25 cellular contexts compared by ENCODE assay signal in genomic region chr18:13338318-13338717, GRCh38.
"Had no signal": no experiment of that assay in that cellular context is flagged by ENCODE, and none has a peak within 500 bp of the region (broad histone marks: within the 10 kb centered on the region; RNA-seq: fewer than 3 reads in every experiment).

No MANE protein-coding gene starts in this region.

- H3K4me1 ChIP-seq: SJSA1 had no signal

- H3K4me3 Mint-ChIP-seq: activated CD4-positive, alpha-beta memory T cell treated with anti-CD3 and anti-CD28 coated beads for 36 hours; activated CD4-positive, alpha-beta T cell treated with anti-CD3 and anti-CD28 coated beads, Interleukin-2, amount 10 ng/mL, durations not matched to agents 7 days and 5 days; activated naive CD4-positive, alpha-beta T cell treated with anti-CD3 and anti-CD28 coated beads, Interleukin-2, amount 10 ng/mL, durations not matched to agents 7 days and 5 days; activated naive CD8-positive, alpha-beta T cell treated with anti-CD3 and anti-CD28 coated beads for 36 hours; activated T-cell treated with anti-CD3 and anti-CD28 coated beads, Interleukin-2, amount 50 U/mL, for 4 hours; T-helper 1 cell treated with Interleukin-12 subunit alpha and Interleukin-12 subunit beta and Interleukin-4 antibody, amounts not matched to agents 30 μg/mL and 1 μg/mL, for 36 hours had no signal

- ATAC-seq: activated T-cell treated with anti-CD3 and anti-CD28 coated beads, Interleukin-2, amount 50 U/mL, for 4 hours; PC-3; SK-N-SH treated with all-trans-retinoic acid at 6 μM for 48 hours had no signal

- H3K4me3 ChIP-seq: cardiac muscle cell, MG63, SJSA1 had no signal

- H3K27me3 Mint-ChIP-seq: activated CD4-positive, alpha-beta memory T cell treated with anti-CD3 and anti-CD28 coated beads for 36 hours; activated CD4-positive, alpha-beta T cell treated with anti-CD3 and anti-CD28 coated beads, Interleukin-2, amount 10 ng/mL, durations not matched to agents 7 days and 5 days; activated naive CD8-positive, alpha-beta T cell treated with anti-CD3 and anti-CD28 coated beads for 36 hours had no signal

- H3K36me3 ChIP-seq: brain microvascular endothelial cell, cardiac muscle cell, MG63, SJSA1 had no signal

- DNase-seq: activated CD4-positive, alpha-beta memory T cell treated with anti-CD3 and anti-CD28 coated beads for 36 hours; activated CD4-positive, alpha-beta T cell treated with anti-CD3 and anti-CD28 coated beads, Interleukin-2, amount 10 ng/mL, durations not matched to agents 7 days and 5 days; activated CD4-positive, CD25-positive, alpha-beta regulatory T cell; activated CD8-positive, alpha-beta memory T cell treated with anti-CD3 and anti-CD28 coated beads for 24 hours; activated gamma-delta T cell; activated naive CD4-positive, alpha-beta T cell treated with anti-CD3 and anti-CD28 coated beads, Interleukin-2, amount 10 ng/mL, durations not matched to agents 7 days and 5 days; activated naive CD8-positive, alpha-beta T cell treated with anti-CD3 and anti-CD28 coated beads for 36 hours; activated T-cell treated with anti-CD3 and anti-CD28 coated beads, Interleukin-2, amount 50 U/mL, for 4 hours; brain microvascular endothelial cell; cerebellar nuclear complex; MG63; MV-4-11; NCI-H1092 treated with DMSO at 0.1 percent for 48 hours; NCI-H1436; NCI-H1694 treated with DMSO at 0.1 percent for 48 hours; NCI-H2029 treated with DMSO at 0.1 percent for 48 hours; NCI-H446; NCI-H524; PC-3; SHP77; T1000 had no signal

- H3K4me1 Mint-ChIP-seq: activated CD4-positive, alpha-beta T cell treated with anti-CD3 and anti-CD28 coated beads, Interleukin-2, amount 10 ng/mL, durations not matched to agents 7 days and 5 days had no signal

- H3K9me3 ChIP-seq: MG63, SJSA1 had no signal

- H3K27ac Mint-ChIP-seq: activated CD4-positive, alpha-beta memory T cell treated with anti-CD3 and anti-CD28 coated beads for 36 hours; activated CD4-positive, alpha-beta T cell treated with anti-CD3 and anti-CD28 coated beads, Interleukin-2, amount 10 ng/mL, durations not matched to agents 7 days and 5 days; activated naive CD4-positive, alpha-beta T cell treated with anti-CD3 and anti-CD28 coated beads, Interleukin-2, amount 10 ng/mL, durations not matched to agents 7 days and 5 days; activated naive CD8-positive, alpha-beta T cell treated with anti-CD3 and anti-CD28 coated beads for 36 hours; T-helper 1 cell treated with Interleukin-12 subunit alpha and Interleukin-12 subunit beta and Interleukin-4 antibody, amounts not matched to agents 30 μg/mL and 1 μg/mL, for 36 hours had no signal
